Comparison of ENCODE assay signal across 15 cellular contexts in genomic region chr10:115801987-115802386, GRCh38.
A peak's percentile ranks its signal among the peaks of the same experiment; 100 is the strongest.
DNase-seq lines count a peak whose midpoint lies in the region; ATAC-seq, FAIRE-seq and TF ChIP-seq lines count a peak whose summit lies in the region.
"Had no signal": no experiment of that assay in that cellular context is flagged by ENCODE, and none has a peak within 500 bp of the region (broad histone marks: within the 10 kb centered on the region; RNA-seq: fewer than 3 reads in every experiment).

No MANE protein-coding gene starts in this region.

- H4K20me1 ChIP-seq in BLaER1 treated with 17β-estradiol and CSF1 and Interleukin-3, amounts not matched to agents 10 nM and 100 nM: no peaks in the 10 kb centered on the region
- H4K20me1 ChIP-seq in Loucy (ENCODE audit: insufficient read depth, low read length, poor library complexity, severe bottlenecking) (no peaks in the 10 kb centered on the region), H1 (replicated peaks in 1 of 2; ENCODE audit: control insufficient read depth in 1 of 2, insufficient read depth in 2 of 2, low read length in 2 of 2) (no peaks in the 10 kb centered on the region), mammary epithelial cell (ENCODE audit: insufficient read depth, low read length) (no peaks in the 10 kb centered on the region)

- peaks cover 7% of the 10 kb centered on the region for H3F3A ChIP-seq in Loucy (ENCODE audit: low read depth)

- peak overlapping the region in 8 of 11 experiments; percentile 8 to 66 (median 24); a peak in 9 of 22 replicates for H3K4me2 ChIP-seq in BLaER1 treated with 17β-estradiol and CSF1 and Interleukin-3, amounts not matched to agents 10 nM and 100 nM
- peak overlapping the region; percentile 48 for H3K4me2 ChIP-seq in Loucy (ENCODE audit: low read depth, low read length, poor library complexity, severe bottlenecking)
- H3K4me2 ChIP-seq in H1 (ENCODE audit: insufficient read depth in 1 of 2, low read depth in 2 of 2, low read length in 2 of 2): peak overlapping the region in 1 of 2 experiments; percentile 34; a peak in 2 of 4 replicates
- H3K4me2 ChIP-seq in mammary epithelial cell (ENCODE audit: insufficient read depth, low read depth, low read length): no peak overlapping the region

- H2AFZ ChIP-seq in Loucy (ENCODE audit: low read length) (no peak overlapping the region), H1 (ENCODE audit: low read length) (no peak overlapping the region), mammary epithelial cell (ENCODE audit: low read depth, low read length) (no peak overlapping the region)

- no peak for TF ChIP-seq EP300 in H1 (IDR thresholded peaks at IDR 0.05; ENCODE audit: borderline replicate concordance in 1 of 2, low read depth in 2 of 2, low read length in 2 of 2)

- intact Hi-C loops in left colon (cut with DNase I, micrococcal nuclease): no loop called here
- intact Hi-C loops in mammary epithelial cell (cut with micrococcal nuclease): no loop called here

- H2BK12ac ChIP-seq in H1 (ENCODE audit: low read depth, low read length): no peak overlapping the region

- dilution Hi-C loops in mammary epithelial cell (cut with HindIII; ENCODE audit: low sequenced_read_pairs): no loop called here

- H3K36me3 ChIP-seq in BLaER1 treated with 17β-estradiol and CSF1 and Interleukin-3, amounts not matched to agents 10 nM and 100 nM: no peaks in the 10 kb centered on the region
- H3K36me3 ChIP-seq in Loucy (ENCODE audit: insufficient read depth, low read length) (no peaks in the 10 kb centered on the region), H1 (ENCODE audit: control insufficient read depth in 2 of 4, insufficient read depth in 4 of 4, low read length in 3 of 4) (no peaks in the 10 kb centered on the region; a peak in 1 of 8 replicates), mammary epithelial cell (ENCODE audit: insufficient read depth, low read length) (no peaks in the 10 kb centered on the region)

- no peaks in the 10 kb centered on the region; a peak in 2 of 22 replicates for H3K9me3 ChIP-seq in BLaER1 treated with 17β-estradiol and CSF1 and Interleukin-3, amounts not matched to agents 10 nM and 100 nM (replicated peaks in 1 of 11)
- no peaks in the 10 kb centered on the region; the same call in 1 of the 2 replicates for H3K9me3 ChIP-seq in Loucy (ENCODE audit: insufficient read depth, low read depth, low read length)
- no peaks in the 10 kb centered on the region; a peak in 1 of 4 replicates for H3K9me3 ChIP-seq in H1 (ENCODE audit: insufficient read depth in 2 of 2, low read depth in 1 of 2, low read length in 1 of 2)
- H3K9me3 ChIP-seq in mammary epithelial cell (replicated peaks; ENCODE audit: insufficient read depth, low read length): no peaks in the 10 kb centered on the region

- peak overlapping the region; percentile 19 for H3K56ac ChIP-seq in H1 (replicated peaks; ENCODE audit: insufficient read length, low read depth, low read length)

- TF ChIP-seq RAD21 in H1 (IDR thresholded peaks at IDR 0.05 in 1 of 2, conservative IDR thresholded peaks at IDR 0.05 in 1 of 2; ENCODE audit: low read depth in 2 of 2, low read length in 2 of 2): no peak

- H3K23me2 ChIP-seq in H1 (ENCODE audit: low read depth, low read length): no peaks in the 10 kb centered on the region

- H3K4me3 ChIP-seq in BLaER1 treated with 17β-estradiol and CSF1 and Interleukin-3, amounts not matched to agents 10 nM and 100 nM: no peak overlapping the region
- H3K4me3 ChIP-seq in Loucy (ENCODE audit: low read length, poor library complexity, severe bottlenecking): peak overlapping the region; percentile 12
- H3K4me3 ChIP-seq in H1 (ENCODE audit: extremely low read depth in 1 of 4, insufficient read depth in 2 of 4, low read depth in 3 of 4, low read length in 4 of 4): 0 out of 8 replicates have a peak overlapping the region, but pooled peaks of 1 of the 4 experiments have one; percentile 17
- H3K4me3 ChIP-seq in mammary epithelial cell (replicated peaks in 1 of 3; ENCODE audit: insufficient read depth in 1 of 3, low read depth in 2 of 3, low read length in 3 of 3): no peak overlapping the region

- no peak for DNase-seq in H1 (ENCODE audit: low read depth in 1 of 2, low spot score in 2 of 2)
- DNase-seq in left colon: no peak
- no peak for DNase-seq in mammary epithelial cell
- DNase-seq in MV-4-11 (lab: John Stamatoyannopoulos, UW): no peak
- no peak for DNase-seq in cerebellar cortex (ENCODE audit: low spot score)
- no peak for DNase-seq in NCI-H226
- DNase-seq: DMS79 treated with DMSO at 0.1 percent for 48 hours, NCI-H187, NCI-H2227 treated with DMSO at 0.1 percent for 48 hours, NCI-H524, RPMI8226, SIG-M5 had no signal

- BruUV-seq in mammary epithelial cell (replicated peaks; lab: Mats Ljungman, UMichigan): no TSS peak

- H3K18ac ChIP-seq in H1 (ENCODE audit: extremely low read depth, low read length): no peak overlapping the region

- H2BK20ac ChIP-seq in H1 (ENCODE audit: low read length): no peak overlapping the region

- H3K14ac ChIP-seq in H1 (ENCODE audit: insufficient read length): no peak overlapping the region

- no peak overlapping the region for H3K9ac ChIP-seq in BLaER1 treated with 17β-estradiol and CSF1 and Interleukin-3, amounts not matched to agents 10 nM and 100 nM
- H3K9ac ChIP-seq in Loucy (ENCODE audit: low read depth, low read length, poor library complexity, severe bottlenecking) (no peak overlapping the region), H1 (replicated peaks in 1 of 4; ENCODE audit: extremely low read depth in 1 of 4, low read depth in 3 of 4, low read length in 3 of 4) (no peak overlapping the region), mammary epithelial cell (ENCODE audit: insufficient read depth, low read length) (no peak overlapping the region)

- H4K8ac ChIP-seq in H1 (ENCODE audit: extremely low read depth, insufficient read depth, low read length): no peak overlapping the region

- H3K4me1 ChIP-seq in BLaER1 treated with 17β-estradiol and CSF1 and Interleukin-3, amounts not matched to agents 10 nM and 100 nM: peaks cover 0 to 16% (median 7%) of the 10 kb centered on the region in 10 experiments; a peak in 11 of 20 replicates
- H3K4me1 ChIP-seq in Loucy (ENCODE audit: insufficient read depth, low read length, poor library complexity, severe bottlenecking) (peaks cover 45% of the 10 kb centered on the region), H1 (replicated peaks in 1 of 4; ENCODE audit: control insufficient read depth in 3 of 4, insufficient read depth in 4 of 4, low read length in 3 of 4) (peaks cover 0 to 10% (median 4%) of the 10 kb centered on the region in 4 experiments; a peak in 2 of 7 replicates), mammary epithelial cell (ENCODE audit: insufficient read depth, low read length) (no peaks in the 10 kb centered on the region)

- no peak overlapping the region for H3K27ac ChIP-seq in BLaER1 treated with 17β-estradiol and CSF1 and Interleukin-3, amounts not matched to agents 10 nM and 100 nM
- H3K27ac ChIP-seq in H1 (ENCODE audit: low read depth, low read length): no peak overlapping the region
- no peak overlapping the region for H3K27ac ChIP-seq in mammary epithelial cell (ENCODE audit: insufficient read depth, low read depth, low read length)
- H3K27ac ChIP-seq: 22Rv1 had no signal

- TF ChIP-seq CTCF in Loucy (conservative IDR thresholded peaks at IDR 0.05; ENCODE audit: low read length) (no peak), H1 (IDR thresholded peaks at IDR 0.05; ENCODE audit: control extremely low read depth in 1 of 3, insufficient read depth in 1 of 3, low read depth in 1 of 3, low read length in 3 of 3) (no peak), mammary epithelial cell (conservative IDR thresholded peaks at IDR 0.05 in 1 of 2, IDR thresholded peaks at IDR 0.05 in 1 of 2; ENCODE audit: extremely low read depth in 1 of 2, insufficient read depth in 1 of 2, low read depth in 1 of 2, low read length in 2 of 2) (no peak)

- 63% methylated on average over 1 of the region's 2 CpGs; no CpG with 5 or more reads in 1 of the 2 experiments for WGBS in H1 (ENCODE audit: extremely low coverage in 1 of 2, insufficient coverage in 1 of 2, insufficient read length in 1 of 2, insufficient replicate concordance in 2 of 2, low coverage in 1 of 2, low lambda C conversion rate in 2 of 2, missing lambda C conversion rate in 1 of 2), 2 experiments
- 60% methylated on average over 1 of the region's 2 CpGs for whole genome bisulfite sequencing in mammary epithelial cell (ENCODE audit: low coverage, missing lambda C conversion rate)

- no peak overlapping the region for H4K5ac ChIP-seq in H1 (ENCODE audit: insufficient read length, low read depth, low read length)

- TF ChIP-seq POLR2A in H1 (IDR thresholded peaks at IDR 0.05; ENCODE audit: control extremely low read depth in 1 of 2, low read depth in 2 of 2, low read length in 2 of 2): no peak

- H3K9me2 ChIP-seq in Loucy (replicated peaks; ENCODE audit: low read depth, low read length): no peaks in the 10 kb centered on the region

- POLR2A ChIA-PET in H1 (lab: Charles Lee; ENCODE audit: partially characterized antibody): interaction anchor here (0.6 kb wide), 1 partner anchor 328 kb away, joined by 3 read pairs; no protein-coding TSS in a partner anchor

- H3K79me2 ChIP-seq in Loucy (ENCODE audit: insufficient read depth, low read length): no peaks in the 10 kb centered on the region
- no peaks in the 10 kb centered on the region for H3K79me2 ChIP-seq in H1 (ENCODE audit: control insufficient read depth in 1 of 2, insufficient read depth in 2 of 2, low read length in 2 of 2)
- H3K79me2 ChIP-seq in mammary epithelial cell (ENCODE audit: insufficient read depth, low read length): no peaks in the 10 kb centered on the region

- H4K91ac ChIP-seq in H1 (replicated peaks; ENCODE audit: insufficient read length, low read length): no peak overlapping the region

- H2AK5ac ChIP-seq in H1 (ENCODE audit: low read depth, low read length): no peak overlapping the region

- no peak overlapping the region for H3K23ac ChIP-seq in H1 (ENCODE audit: insufficient read length)

- H2BK15ac ChIP-seq in H1 (ENCODE audit: low read length): no peak overlapping the region

- CTCF ChIA-PET in H1 (lab: Charles Lee; ENCODE audit: partially characterized antibody): interaction anchor here (0.6 to 0.7 kb wide), 2 partner anchors 484 to 1108 kb away, joined by 3 to 4 read pairs; no protein-coding TSS in a partner anchor
- CTCF ChIA-PET in mammary epithelial cell (lab: Charles Lee; ENCODE audit: low non-redundant PET): no interaction called here

- in situ Hi-C loops in mammary epithelial cell (cut with MboI; ENCODE audit: low sequenced_read_pairs in 2 of 2): no loop called here

- peak; percentile 66 for ATAC-seq in left colon

- H2BK5ac ChIP-seq in H1 (ENCODE audit: low read depth, low read length): no peak overlapping the region

- no peak overlapping the region for H2BK120ac ChIP-seq in H1 (replicated peaks; ENCODE audit: low read depth, low read length)

- H3K4ac ChIP-seq in H1 (replicated peaks; ENCODE audit: insufficient read length, low read depth, low read length): no peak overlapping the region

- no peak for FAIRE-seq in H1 (lab: Jason Lieb, UNC)

- H3K79me1 ChIP-seq in H1 (ENCODE audit: low read depth, low read length): no peaks in the 10 kb centered on the region

- H3K27me3 ChIP-seq in BLaER1 treated with 17β-estradiol and CSF1 and Interleukin-3, amounts not matched to agents 10 nM and 100 nM: no peaks in the 10 kb centered on the region
- H3K27me3 ChIP-seq in Loucy (ENCODE audit: insufficient read depth, low read length, poor library complexity, severe bottlenecking) (no peaks in the 10 kb centered on the region), H1 (replicated peaks in 1 of 4; ENCODE audit: control insufficient read depth in 3 of 4, extremely low read depth in 1 of 4, insufficient read depth in 3 of 4, low read length in 3 of 4) (no peaks in the 10 kb centered on the region), mammary epithelial cell (ENCODE audit: insufficient read depth, low read length) (no peaks in the 10 kb centered on the region)
